11 cellular contexts compared by ENCODE assay signal in the genomic region with DNA sequence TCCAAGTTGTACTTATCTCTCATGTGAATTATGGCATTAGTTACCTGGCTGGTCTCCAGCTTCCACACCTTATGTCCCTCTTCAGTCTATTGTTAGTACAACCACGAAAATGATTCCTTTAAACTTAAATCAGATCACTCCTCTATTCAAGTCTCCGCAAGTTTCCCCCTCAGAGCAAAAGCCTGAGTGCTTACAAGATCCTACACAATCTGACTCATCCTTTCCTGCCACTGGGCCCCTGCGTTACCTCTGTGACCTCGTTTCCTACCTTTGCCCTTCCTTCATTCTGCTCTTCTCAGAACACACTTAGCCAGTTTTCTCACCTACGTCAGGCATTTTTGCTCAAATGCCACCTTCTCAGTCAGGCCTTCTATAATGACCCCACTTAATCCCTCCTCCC. TPM values are rescaled to one million over a fixed set of nuclear protein-coding genes. Genes with fewer than 3 reads are reported as not detected.
A peak's percentile ranks its signal among the peaks of the same experiment; 100 is the strongest.
DNase-seq lines count a peak whose midpoint lies in the region; ATAC-seq and TF ChIP-seq lines count a peak whose summit lies in the region.
"Had no signal": no experiment of that assay in that cellular context is flagged by ENCODE, and none has a peak within 500 bp of the region (broad histone marks: within the 10 kb centered on the region; RNA-seq: fewer than 3 reads in every experiment).

No MANE protein-coding gene starts in this region.

- peak; percentile 55 to 75 for ATAC-seq in natural killer cell treated with Interleukin-12 subunit alpha and Interleukin-12 subunit beta and Interleukin-15 and Interleukin-18, amount 100 ng/mL, for 72 hours
- no peak for ATAC-seq in natural killer cell
- ATAC-seq in GM21528 (IDR thresholded peaks at IDR 0.05; ENCODE audit: low FRiP score, unreplicated experiment): no peak

- H3K9me3 Mint-ChIP-seq in natural killer cell treated with Interleukin-12 subunit alpha and Interleukin-12 subunit beta and Interleukin-15 and Interleukin-18, amount 100 ng/mL, for 72 hours: no peaks in the 10 kb centered on the region
- no peaks in the 10 kb centered on the region for H3K9me3 Mint-ChIP-seq in natural killer cell
- H3K9me3 Mint-ChIP-seq in type B pancreatic cell: no peaks in the 10 kb centered on the region
- H3K9me3 Mint-ChIP-seq in neural progenitor cell: peaks cover 1% of the 10 kb centered on the region

- no peak overlapping the region for H2AK5ac ChIP-seq in mesendoderm (ENCODE audit: low read length)

- no peaks in the 10 kb centered on the region for H4K20me1 ChIP-seq in neural progenitor cell (ENCODE audit: low read depth)

- TF ChIP-seq CTCF in natural killer cell (IDR thresholded peaks at IDR 0.05) (no peak), type B pancreatic cell (conservative IDR thresholded peaks at IDR 0.05) (no peak), neural progenitor cell (IDR thresholded peaks at IDR 0.05) (no peak), tibial nerve (IDR thresholded peaks at IDR 0.05) (no peak)

- no peak overlapping the region for H4K5ac ChIP-seq in mesendoderm (ENCODE audit: low read length)

- WGBS in mesendoderm (ENCODE audit: extremely low coverage, insufficient coverage, low lambda C conversion rate): no CpG with 5 or more reads among the region's 5 CpGs
- WGBS in tibial nerve, 2 donors: 90 to 92% methylated on average over 5 of the region's 5 CpGs

- intact Hi-C loops in natural killer cell (cut with micrococcal nuclease): no loop called here

- H2AFZ ChIP-seq in neural progenitor cell (replicated peaks): no peak overlapping the region

- no peaks in the 10 kb centered on the region for H3F3A ChIP-seq in neural progenitor cell (ENCODE audit: low read depth)

- H2BK5ac ChIP-seq in mesendoderm (ENCODE audit: low read length): no peak overlapping the region

- no peaks in the 10 kb centered on the region for H3K79me1 ChIP-seq in mesendoderm (ENCODE audit: low read length)

- H3K4me2 ChIP-seq in mesendoderm (ENCODE audit: low read length) (no peak overlapping the region), neural progenitor cell (no peak overlapping the region)

- H3K36me3 ChIP-seq in mesendoderm (ENCODE audit: control insufficient read depth, insufficient read depth, low read length): no peaks in the 10 kb centered on the region
- no peaks in the 10 kb centered on the region for H3K36me3 ChIP-seq in neural progenitor cell
- H3K36me3 ChIP-seq in tibial nerve: no peaks in the 10 kb centered on the region
- H3K36me3 ChIP-seq: Peyer's patch, thoracic aorta had no signal

- TF ChIP-seq EP300 in tibial nerve (IDR thresholded peaks at IDR 0.05): no peak

- H3K23ac ChIP-seq in mesendoderm (ENCODE audit: low read length): peak overlapping the region; percentile 94

- TF ChIP-seq POLR2A in tibial nerve (IDR thresholded peaks at IDR 0.05): no peak

- no peaks in the 10 kb centered on the region for H3K27me3 ChIP-seq in mesendoderm (ENCODE audit: insufficient read depth, low read length, poor library complexity)
- no peaks in the 10 kb centered on the region for H3K27me3 ChIP-seq in neural progenitor cell
- no peaks in the 10 kb centered on the region for H3K27me3 ChIP-seq in tibial nerve
- H3K27me3 ChIP-seq: Peyer's patch had no signal

- H3K27ac Mint-ChIP-seq in natural killer cell treated with Interleukin-12 subunit alpha and Interleukin-12 subunit beta and Interleukin-15 and Interleukin-18, amount 100 ng/mL, for 72 hours: no peak overlapping the region
- no peak overlapping the region for H3K27ac Mint-ChIP-seq in natural killer cell
- H3K27ac Mint-ChIP-seq in type B pancreatic cell: peak overlapping the region; percentile 12
- H3K27ac Mint-ChIP-seq in neural progenitor cell: no peak overlapping the region
- H3K27ac Mint-ChIP-seq: naive B cell had no signal

- no peaks in the 10 kb centered on the region for H3K36me3 Mint-ChIP-seq in natural killer cell treated with Interleukin-12 subunit alpha and Interleukin-12 subunit beta and Interleukin-15 and Interleukin-18, amount 100 ng/mL, for 72 hours
- no peaks in the 10 kb centered on the region for H3K36me3 Mint-ChIP-seq in natural killer cell
- H3K36me3 Mint-ChIP-seq in type B pancreatic cell: no peaks in the 10 kb centered on the region
- H3K36me3 Mint-ChIP-seq in neural progenitor cell: no peaks in the 10 kb centered on the region
- H3K36me3 Mint-ChIP-seq: naive B cell had no signal

- no peak overlapping the region for H3K27ac ChIP-seq in mesendoderm (ENCODE audit: low read depth, low read length)
- no peak overlapping the region for H3K27ac ChIP-seq in neural progenitor cell
- no peak overlapping the region for H3K27ac ChIP-seq in tibial nerve
- H3K27ac ChIP-seq: thoracic aorta had no signal

- H3K4ac ChIP-seq in mesendoderm (ENCODE audit: low read depth, low read length): no peak overlapping the region

- H3K9ac ChIP-seq in mesendoderm (ENCODE audit: low read length) (no peak overlapping the region), neural progenitor cell (no peak overlapping the region)

- H3K56ac ChIP-seq in mesendoderm (ENCODE audit: low read length): peak overlapping the region; percentile 5

- no peak overlapping the region for H3K4me3 ChIP-seq in mesendoderm (ENCODE audit: low read length)
- no peak overlapping the region for H3K4me3 ChIP-seq in neural progenitor cell
- H3K4me3 ChIP-seq in tibial nerve: no peak overlapping the region
- H3K4me3 ChIP-seq: Peyer's patch, thoracic aorta had no signal

- H2BK120ac ChIP-seq in mesendoderm (ENCODE audit: low read depth, low read length): no peak overlapping the region

- no peak overlapping the region for H2BK15ac ChIP-seq in mesendoderm (replicated peaks; ENCODE audit: low read depth)

- no peak overlapping the region for H4K8ac ChIP-seq in mesendoderm (ENCODE audit: low read depth, low read length)

- no peak overlapping the region for H3K18ac ChIP-seq in mesendoderm (ENCODE audit: low read length)

- no peaks in the 10 kb centered on the region for H3K9me3 ChIP-seq in neural progenitor cell (ENCODE audit: low read depth)
- no peaks in the 10 kb centered on the region for H3K9me3 ChIP-seq in tibial nerve
- H3K9me3 ChIP-seq: Peyer's patch, thoracic aorta had no signal

- peaks cover 4% of the 10 kb centered on the region for H3K4me1 ChIP-seq in mesendoderm (ENCODE audit: control insufficient read depth, low read depth, low read length)
- peaks cover 4% of the 10 kb centered on the region for H3K4me1 ChIP-seq in neural progenitor cell
- no peaks in the 10 kb centered on the region for H3K4me1 ChIP-seq in tibial nerve

- H3K79me2 ChIP-seq in mesendoderm (ENCODE audit: control insufficient read depth, insufficient read depth, low read length): no peaks in the 10 kb centered on the region
- H3K79me2 ChIP-seq in neural progenitor cell (ENCODE audit: low read depth): no peaks in the 10 kb centered on the region

- H3K27me3 Mint-ChIP-seq in natural killer cell treated with Interleukin-12 subunit alpha and Interleukin-12 subunit beta and Interleukin-15 and Interleukin-18, amount 100 ng/mL, for 72 hours: peaks cover 22 to 27% of the 10 kb centered on the region in 2 donors
- H3K27me3 Mint-ChIP-seq in natural killer cell (ENCODE audit: low read depth in 2 of 2) (peaks cover 13 to 15% of the 10 kb centered on the region in 2 donors), type B pancreatic cell (no peaks in the 10 kb centered on the region), neural progenitor cell (ENCODE audit: insufficient read depth, low read depth) (peaks cover 2% of the 10 kb centered on the region)

- peaks cover 5 to 8% of the 10 kb centered on the region in 2 donors for H3K4me1 Mint-ChIP-seq in natural killer cell treated with Interleukin-12 subunit alpha and Interleukin-12 subunit beta and Interleukin-15 and Interleukin-18, amount 100 ng/mL, for 72 hours (ENCODE audit: low read depth in 2 of 2)
- H3K4me1 Mint-ChIP-seq in natural killer cell (no peaks in the 10 kb centered on the region), type B pancreatic cell (ENCODE audit: unreplicated experiment) (peaks cover 5% of the 10 kb centered on the region), neural progenitor cell (peaks cover 9% of the 10 kb centered on the region)
- H3K4me1 Mint-ChIP-seq: naive B cell had no signal

- peak overlapping the region; percentile 13 for H3K4me3 Mint-ChIP-seq in natural killer cell treated with Interleukin-12 subunit alpha and Interleukin-12 subunit beta and Interleukin-15 and Interleukin-18, amount 100 ng/mL, for 72 hours
- H3K4me3 Mint-ChIP-seq in natural killer cell: no peak overlapping the region
- no peak overlapping the region for H3K4me3 Mint-ChIP-seq in type B pancreatic cell
- no peak overlapping the region for H3K4me3 Mint-ChIP-seq in neural progenitor cell
- H3K4me3 Mint-ChIP-seq: naive B cell had no signal

- DNase-seq in natural killer cell treated with Interleukin-12 subunit alpha and Interleukin-12 subunit beta and Interleukin-15 and Interleukin-18, amount 100 ng/mL, for 72 hours (ENCODE audit: low spot score): no peak
- no peak for DNase-seq in natural killer cell
- DNase-seq in activated T-helper 9 cell treated with anti-CD3 and anti-CD28 coated beads, Interleukin-2, amount 50 U/mL, for 16 hours (ENCODE audit: low read depth): peak; percentile 20
- peak; percentile 53 for DNase-seq in mesendoderm
- no peak for DNase-seq in type B pancreatic cell (ENCODE audit: extremely low spot score, unreplicated experiment)
- no peak for DNase-seq in neural progenitor cell (ENCODE audit: low spot score)
- DNase-seq in tibial nerve (ENCODE audit: low spot score in 2 of 2): no peak
- DNase-seq: naive B cell had no signal

RNA-seq across cellular contexts. Expression of a gene that starts 45.1 kb away (rescaled TPM):
- total RNA-seq in natural killer cell treated with Interleukin-12 subunit alpha and Interleukin-12 subunit beta and Interleukin-15 and Interleukin-18, amount 100 ng/mL, for 72 hours: 10 to 100 TPM; 17.0 to 27.2 TPM
- under 1 TPM; 0.09 to 0.31 (median 0.30) TPM for total RNA-seq in natural killer cell
- polyA plus RNA-seq in mesendoderm (2013, experiment 1 of 2): 0.70 TPM
- 0.80 TPM for polyA plus RNA-seq in mesendoderm (2013, experiment 2 of 2)
- total RNA-seq in type B pancreatic cell (ENCODE audit: low replicate concordance): 23.2 and 39.9 TPM in 2 replicates
- total RNA-seq in neural progenitor cell (ENCODE audit: low replicate concordance): 38.1 and 48.1 TPM in 2 replicates
- 10 to 100 TPM; 19.8 to 50.1 (median 31.5) TPM for total RNA-seq in tibial nerve

Comparison
In these comparisons a context has a peak if more than half of its experiments do, and no peak if none do; other contexts are left out.
1. ATAC-seq: peak in natural killer cell treated with Interleukin-12 subunit alpha and Interleukin-12 subunit beta and Interleukin-15 and Interleukin-18, amount 100 ng/mL, for 72 hours (2 of 2); none in natural killer cell (0 of 3) and GM21528 (single experiment).
2. RNA of a gene that starts 45.1 kb away (total RNA-seq): 19.8 to 50.1 TPM in tibial nerve, 23.2 to 39.9 TPM in type B pancreatic cell, 38.1 to 48.1 TPM in neural progenitor cell and 17.0 to 27.2 TPM in natural killer cell treated with Interleukin-12 subunit alpha and Interleukin-12 subunit beta and Interleukin-15 and Interleukin-18, amount 100 ng/mL, for 72 hours; 0.09 to 0.31 TPM in natural killer cell; every median in the first group is over 10 times any median in the second.
3. DNase-seq: peak in activated T-helper 9 cell treated with anti-CD3 and anti-CD28 coated beads, Interleukin-2, amount 50 U/mL, for 16 hours (single experiment) and mesendoderm (single experiment); none in natural killer cell treated with Interleukin-12 subunit alpha and Interleukin-12 subunit beta and Interleukin-15 and Interleukin-18, amount 100 ng/mL, for 72 hours (single experiment), natural killer cell (single experiment), type B pancreatic cell (single experiment), neural progenitor cell (single experiment) and tibial nerve (0 of 2).